24 cellular contexts compared by ENCODE assay signal in genomic region chr13:28710161-28710560, GRCh38.
"Had no signal": no experiment of that assay in that cellular context is flagged by ENCODE, and none has a peak within 500 bp of the region (broad histone marks: within the 10 kb centered on the region; RNA-seq: fewer than 3 reads in every experiment).

No MANE protein-coding gene starts in this region.

- H3K27ac ChIP-seq: breast epithelium, heart left ventricle, lower lobe of right lung, parathyroid adenoma, sigmoid colon, thoracic aorta had no signal

- H3K9me3 ChIP-seq: breast epithelium, heart left ventricle, lower lobe of right lung, sigmoid colon, thoracic aorta had no signal

- H3K9me3 Mint-ChIP-seq: activated B cell treated with CpG ODN at 0.5 μM for 24 hours; activated naive CD8-positive, alpha-beta T cell treated with anti-CD3 and anti-CD28 coated beads for 36 hours; central memory CD8-positive, alpha-beta T cell; nephron progenitor cell; stimulated activated naive B cell treated with anti-CD40 and anti-IgM and Interleukin-4, amounts not matched to agents 10 μg/mL and 1 μg/mL and 100 μg/mL, for 72 hours had no signal

- H3K4me1 ChIP-seq: breast epithelium, parathyroid adenoma, sigmoid colon had no signal

- H3K4me3 ChIP-seq: breast epithelium, heart left ventricle, lower lobe of right lung, sigmoid colon, thoracic aorta had no signal

- H3K27me3 Mint-ChIP-seq: activated B cell treated with CpG ODN at 0.5 μM for 24 hours; activated naive CD8-positive, alpha-beta T cell treated with anti-CD3 and anti-CD28 coated beads for 36 hours; central memory CD8-positive, alpha-beta T cell; stimulated activated naive B cell treated with anti-CD40 and anti-IgM and Interleukin-4, amounts not matched to agents 10 μg/mL and 1 μg/mL and 100 μg/mL, for 72 hours had no signal

- H3K4me3 Mint-ChIP-seq: activated B cell treated with CpG ODN at 0.5 μM for 24 hours; activated naive CD8-positive, alpha-beta T cell treated with anti-CD3 and anti-CD28 coated beads for 36 hours; central memory CD8-positive, alpha-beta T cell; nephron progenitor cell; stimulated activated naive B cell treated with anti-CD40 and anti-IgM and Interleukin-4, amounts not matched to agents 10 μg/mL and 1 μg/mL and 100 μg/mL, for 72 hours had no signal

- H3K4me1 Mint-ChIP-seq: nephron progenitor cell had no signal

- H3K27ac Mint-ChIP-seq: activated B cell treated with CpG ODN at 0.5 μM for 24 hours; activated naive CD8-positive, alpha-beta T cell treated with anti-CD3 and anti-CD28 coated beads for 36 hours; nephron progenitor cell; stimulated activated naive B cell treated with anti-CD40 and anti-IgM and Interleukin-4, amounts not matched to agents 10 μg/mL and 1 μg/mL and 100 μg/mL, for 72 hours had no signal

- ATAC-seq: lower lobe of right lung; stimulated activated naive B cell treated with anti-CD40 and anti-IgM and Interleukin-4, amounts not matched to agents 10 μg/mL and 1 μg/mL and 100 μg/mL, for 72 hours had no signal

- FAIRE-seq: colon, endometrium had no signal

- H3K27me3 ChIP-seq: breast epithelium, heart left ventricle, sigmoid colon had no signal

- H3K36me3 ChIP-seq: breast epithelium, sigmoid colon, thoracic aorta had no signal

- DNase-seq: activated B cell treated with CpG ODN at 0.5 μM for 24 hours; activated CD4-positive, alpha-beta T cell treated with anti-CD3 and anti-CD28 coated beads for 4 hours; activated CD4-positive, alpha-beta T cell treated with anti-CD3 and anti-CD28 coated beads, Interleukin-2, amount 50 U/mL, for 48 hours; activated CD8-positive, alpha-beta memory T cell treated with anti-CD3 and anti-CD28 coated beads, Interleukin-2, amount 50 U/mL, for 48 hours; activated naive CD4-positive, alpha-beta T cell treated with Interleukin-2 at 50 U/mL for 16 hours; activated naive CD8-positive, alpha-beta T cell treated with anti-CD3 and anti-CD28 coated beads for 36 hours; activated T-cell treated with anti-CD3 and anti-CD28 coated beads, Interleukin-2, amount 50 U/mL, for 48 hours; effector CD4-positive, alpha-beta T cell; heart left ventricle; islet precursor cell; lower lobe of right lung; nephron progenitor cell; nucleus accumbens; sigmoid colon; stimulated activated CD4-positive, alpha-beta T cell treated with anti-CD3 and anti-CD28 coated beads, Interleukin-2, amount 100 ng/mL, for 48 hours; stimulated activated CD8-positive, alpha-beta memory T cell treated with anti-CD3 and anti-CD28 coated beads, Interleukin-4, amount 100 ng/mL, for 48 hours; stimulated activated naive B cell treated with anti-CD40 and anti-IgM and Interleukin-4, amounts not matched to agents 10 μg/mL and 1 μg/mL and 100 μg/mL, for 72 hours; T-helper 9 cell had no signal
